12 cellular contexts compared by ENCODE assay signal in the genomic region with DNA sequence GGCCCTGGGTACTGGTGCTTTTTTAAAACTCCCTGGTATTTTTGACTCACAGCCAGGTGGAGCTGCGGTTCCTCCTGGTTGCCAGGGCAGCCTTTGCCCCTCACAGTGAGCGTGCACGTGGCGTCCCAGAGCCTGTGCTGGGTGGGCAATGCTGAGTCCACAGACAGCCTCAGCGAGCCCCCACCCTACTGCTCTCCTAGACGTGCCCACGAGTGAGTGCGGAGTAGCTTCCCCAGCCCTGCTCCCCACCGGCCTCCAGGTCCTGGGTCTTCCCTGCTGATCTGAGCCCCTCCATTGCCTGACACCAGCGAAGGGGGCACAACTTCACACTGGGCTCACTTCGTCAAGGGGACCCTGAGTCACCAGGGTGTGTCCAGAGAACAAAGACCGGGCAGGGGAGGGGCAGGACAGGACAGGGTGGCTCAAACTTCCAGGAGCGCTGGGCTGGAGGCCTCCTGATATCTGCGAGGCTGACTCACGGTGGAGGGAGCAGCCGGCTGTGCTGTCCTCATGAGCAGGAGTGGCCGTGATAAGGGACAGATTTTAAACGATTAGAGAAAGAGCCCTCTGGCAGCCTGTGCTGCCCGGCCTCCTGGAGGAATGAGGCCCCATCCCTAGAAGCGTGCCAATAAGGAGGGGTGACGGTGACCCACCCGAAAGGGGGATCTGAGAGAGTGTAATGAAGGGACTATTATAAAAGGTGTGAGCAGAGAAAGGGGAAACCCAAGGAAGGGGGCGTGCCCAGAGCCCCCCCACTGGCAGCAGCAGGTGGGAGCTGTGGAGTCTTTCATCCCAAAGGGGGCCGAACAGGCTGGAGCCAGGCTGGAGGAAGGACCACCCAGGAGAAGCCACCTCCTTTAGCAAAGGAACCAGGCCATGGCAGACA.
DNase-seq lines count a peak whose midpoint lies in the region; ATAC-seq, FAIRE-seq and TF ChIP-seq lines count a peak whose summit lies in the region.
"Had no signal": no experiment of that assay in that cellular context is flagged by ENCODE, and none has a peak within 500 bp of the region (broad histone marks: within the 10 kb centered on the region; RNA-seq: fewer than 3 reads in every experiment).

No MANE protein-coding gene starts in this region.

- peak; percentile 11 for TF ChIP-seq CTCF in astrocyte of the spinal cord (IDR thresholded peaks at IDR 0.05; ENCODE audit: low read depth, low read length)

- in situ Hi-C loops in astrocyte of the spinal cord (cut with HindIII; ENCODE audit: low sequenced_read_pairs) = no loop called here

- H3K4me3 ChIP-seq in astrocyte of the spinal cord (ENCODE audit: low read depth, low read length) = no peak overlapping the region
- H3K4me3 ChIP-seq: gastroesophageal sphincter, psoas muscle had no signal

- intact Hi-C loops in Right ventricle myocardium superior (cut with DNase I) (no loop called here), cardiac septum (cut with DNase I) (no loop called here)

- FAIRE-seq in urothelium cell line (lab: Jason Lieb, UNC) = no peak

- DNase-seq in Right ventricle myocardium superior (peak; percentile 22), cardiac septum (ENCODE audit: low spot score) (no peak), astrocyte of the spinal cord (ENCODE audit: low read depth, low spot score) (peak; percentile 41), kidney tubule cell (ENCODE audit: low spot score) (peak; percentile 81), urothelium cell line (ENCODE audit: low spot score) (peak; percentile 84), GM03348 (ENCODE audit: low spot score) (no peak)
- DNase-seq: activated naive CD4-positive, alpha-beta T cell; NCI-H1048 had no signal

- no peak for ATAC-seq in Right ventricle myocardium superior (ENCODE audit: poor library complexity)
- ATAC-seq in GM21367 (IDR thresholded peaks at IDR 0.05; ENCODE audit: unreplicated experiment) = no peak
- no peak for ATAC-seq in GM18498 (IDR thresholded peaks at IDR 0.05; ENCODE audit: unreplicated experiment)
- ATAC-seq: gastroesophageal sphincter, psoas muscle had no signal

Comparison
In these comparisons a context has a peak if more than half of its experiments do, and no peak if none do; other contexts are left out.
1. DNase-seq: peak in Right ventricle myocardium superior (single experiment), astrocyte of the spinal cord (single experiment), kidney tubule cell (single experiment) and urothelium cell line (single experiment); none in cardiac septum (single experiment) and GM03348 (single experiment).